9 cellular contexts compared by ENCODE assay signal in the genomic region with DNA sequence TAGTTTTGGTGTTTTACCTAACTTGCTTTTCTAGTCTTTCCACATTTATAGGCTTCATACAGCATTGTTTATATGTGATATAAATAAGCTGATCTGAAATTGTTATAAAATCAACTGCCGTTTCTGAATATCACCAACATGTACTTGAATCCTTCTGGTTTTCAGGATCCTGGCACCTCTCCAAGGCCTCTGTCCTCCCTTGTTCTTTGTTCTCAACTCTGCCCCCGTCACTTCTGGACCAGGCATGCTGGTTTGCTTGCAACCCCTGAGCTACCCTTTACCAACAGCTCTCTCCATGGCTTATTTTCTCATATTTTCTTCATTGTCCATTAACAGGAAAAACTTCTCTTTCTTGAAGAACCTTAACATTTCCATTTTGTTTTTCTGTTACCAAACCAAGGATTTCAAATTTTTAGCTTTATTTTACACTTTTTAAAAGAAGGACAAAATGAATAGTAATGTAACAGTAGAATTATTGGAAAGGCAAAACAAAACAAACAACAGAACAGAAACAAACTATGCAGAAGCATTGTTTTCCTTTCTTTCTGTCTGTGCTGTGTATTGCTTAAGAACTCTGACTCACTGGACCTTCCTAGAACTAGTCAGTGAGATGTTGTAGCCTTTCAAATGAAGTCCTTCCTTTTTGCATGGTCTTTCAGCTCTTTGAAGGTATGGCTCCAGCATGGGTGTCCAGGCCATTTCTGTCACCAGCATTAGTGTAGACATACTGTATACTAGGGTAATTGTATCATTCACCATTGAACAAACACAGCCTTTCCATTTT. TPM values are rescaled to one million over a fixed set of nuclear protein-coding genes. Genes with fewer than 3 reads are reported as not detected.
DNase-seq lines count a peak whose midpoint lies in the region; ATAC-seq and TF ChIP-seq lines count a peak whose summit lies in the region.
"Had no signal": no experiment of that assay in that cellular context is flagged by ENCODE, and none has a peak within 500 bp of the region (broad histone marks: within the 10 kb centered on the region; RNA-seq: fewer than 3 reads in every experiment).

No MANE protein-coding gene starts in this region.

- peak; percentile 8 for DNase-seq in NCI-H2171 treated with DMSO at 0.1 percent for 48 hours (lab: John Stamatoyannopoulos, UW)
- DNase-seq in NCI-H2171 (lab: John Stamatoyannopoulos, UW), result no peak
- peak; percentile 44 for DNase-seq in NCI-H748 treated with DMSO at 0.1 percent for 48 hours (lab: John Stamatoyannopoulos, UW)
- DNase-seq in fibroblast of the aortic adventitia (ENCODE audit: low read depth), result peak; percentile 69
- peak in 26 of 49 donors; percentile 0 to 38 (median 4) for DNase-seq in substantia nigra (lab: John Stamatoyannopoulos, UW)

- H3K27ac ChIP-seq in substantia nigra (ENCODE audit: low read depth, low read length, poor library complexity, severe bottlenecking), result no peak overlapping the region
- H3K27ac ChIP-seq: SK-N-MC had no signal

- H3K4me3 ChIP-seq in fibroblast of the aortic adventitia (ENCODE audit: low read depth, low read length), result no peak overlapping the region
- H3K4me3 ChIP-seq: SK-N-MC had no signal

- no peak for TF ChIP-seq CTCF in fibroblast of the aortic adventitia (IDR thresholded peaks at IDR 0.05; ENCODE audit: insufficient read depth, low read length)

- no peak for ATAC-seq in activated CD4-positive, CD25-positive, alpha-beta regulatory T cell treated with anti-CD3 and anti-CD28 coated beads, Interleukin-2, amount 50 U/mL, for 24 hours
- ATAC-seq in GM21717 (IDR thresholded peaks at IDR 0.05; ENCODE audit: unreplicated experiment), result no peak
- no peak for ATAC-seq in HG03175 (IDR thresholded peaks at IDR 0.05; ENCODE audit: unreplicated experiment)

RNA-seq across cellular contexts. Expression of a gene that starts 44.8 kb away (rescaled TPM):
- total RNA-seq in fibroblast of the aortic adventitia (ENCODE audit: low replicate concordance), result 0.41 and 0.54 TPM in 2 replicates
